ENCODE assay signal across 1 cellular context in genomic region chr4:674172-675035, GRCh38.
A peak's percentile ranks its signal among the peaks of the same experiment; 100 is the strongest.
TF ChIP-seq lines count a peak whose summit lies in the region.

Gene ATP5ME, minus strand, starts transcription at chr4:674276. Its CDS starts 29 bp downstream, at chr4:674247.
Gene MYL5, plus strand, starts transcription at chr4:674542. Its CDS starts 3,485 bp downstream, at chr4:678027.

TF ChIP-seq in HEK293, 187 proteins besides CTCF, POLR2A, EP300 and RAD21 (continued from another document and continues in another):
- TF ChIP-seq REST (tag by site-specific recombination; IDR thresholded peaks at IDR 0.05) (no peak), EGR2 (tag by site-specific recombination; IDR thresholded peaks at IDR 0.05; ENCODE audit: low read depth) (peak; percentile 59), ZBTB6 (tag by site-specific recombination; IDR thresholded peaks at IDR 0.05) (no peak), IKZF3 (tag by site-specific recombination; IDR thresholded peaks at IDR 0.05) (no peak; the same call in 1 of the 2 replicates), GLIS1 (tag by site-specific recombination; IDR thresholded peaks at IDR 0.05) (peak; percentile 70), ZBTB17 (tag by site-specific recombination; IDR thresholded peaks at IDR 0.05) (peak; percentile 42; the same call in 1 of the 2 replicates), ZNF600 (tag by site-specific recombination; IDR thresholded peaks at IDR 0.05) (no peak), ZNF518A (tag by site-specific recombination; conservative IDR thresholded peaks at IDR 0.05; ENCODE audit: low read depth) (peak; percentile 63), ZNF837 (tag by site-specific recombination; IDR thresholded peaks at IDR 0.05) (no peak), PATZ1 (tag by site-specific recombination; IDR thresholded peaks at IDR 0.05) (peak; percentile 98), ZNF629 (tag by site-specific recombination; IDR thresholded peaks at IDR 0.05) (peak; percentile 94), ZNF223 (tag by site-specific recombination; IDR thresholded peaks at IDR 0.05) (peak; percentile 94), ZSCAN5A (tag by site-specific recombination; IDR thresholded peaks at IDR 0.05) (no peak), PRDM4 (tag by site-specific recombination; IDR thresholded peaks at IDR 0.05) (no peak), ZBTB8A (tag by site-specific recombination; IDR thresholded peaks at IDR 0.05) (0 out of 2 replicates have a peak, but pooled peaks have one; percentile 22), ATF2 (tag by site-specific recombination; IDR thresholded peaks at IDR 0.05; ENCODE audit: low read depth) (peak; percentile 97), YY2 (tag by site-specific recombination; IDR thresholded peaks at IDR 0.05) (peak; percentile 72), ZNF302 (tag by site-specific recombination; IDR thresholded peaks at IDR 0.05; ENCODE audit: low read depth) (no peak), GFI1B (tag by site-specific recombination; IDR thresholded peaks at IDR 0.05) (no peak), ZBTB7A (tag by site-specific recombination; IDR thresholded peaks at IDR 0.05; ENCODE audit: low read depth) (0 out of 2 replicates have a peak, but pooled peaks have one; percentile 17), ZBTB11 (tag by site-specific recombination; conservative IDR thresholded peaks at IDR 0.05; ENCODE audit: low read depth) (peak; percentile 85), KLF16 (tag by site-specific recombination; IDR thresholded peaks at IDR 0.05) (peak; percentile 39; the same call in 1 of the 2 replicates), ZNF292 (tag by site-specific recombination; IDR thresholded peaks at IDR 0.05; ENCODE audit: borderline replicate concordance, low read depth) (no peak), YY1 (tag by site-specific recombination; IDR thresholded peaks at IDR 0.05) (peak; percentile 70), ZBTB20 (tag by site-specific recombination; IDR thresholded peaks at IDR 0.05) (peak; percentile 56; the same call in 1 of the 2 replicates), KLF1 (tag by site-specific recombination; IDR thresholded peaks at IDR 0.05) (peak; percentile 63; the same call in 1 of the 2 replicates), SP2 (tag by site-specific recombination; IDR thresholded peaks at IDR 0.05) (peak; percentile 76), ZBTB10 (tag by site-specific recombination; IDR thresholded peaks at IDR 0.05) (peak; percentile 59; the same call in 1 of the 2 replicates)
